ENCODE assay signal across 15 cellular contexts in the genomic region with DNA sequence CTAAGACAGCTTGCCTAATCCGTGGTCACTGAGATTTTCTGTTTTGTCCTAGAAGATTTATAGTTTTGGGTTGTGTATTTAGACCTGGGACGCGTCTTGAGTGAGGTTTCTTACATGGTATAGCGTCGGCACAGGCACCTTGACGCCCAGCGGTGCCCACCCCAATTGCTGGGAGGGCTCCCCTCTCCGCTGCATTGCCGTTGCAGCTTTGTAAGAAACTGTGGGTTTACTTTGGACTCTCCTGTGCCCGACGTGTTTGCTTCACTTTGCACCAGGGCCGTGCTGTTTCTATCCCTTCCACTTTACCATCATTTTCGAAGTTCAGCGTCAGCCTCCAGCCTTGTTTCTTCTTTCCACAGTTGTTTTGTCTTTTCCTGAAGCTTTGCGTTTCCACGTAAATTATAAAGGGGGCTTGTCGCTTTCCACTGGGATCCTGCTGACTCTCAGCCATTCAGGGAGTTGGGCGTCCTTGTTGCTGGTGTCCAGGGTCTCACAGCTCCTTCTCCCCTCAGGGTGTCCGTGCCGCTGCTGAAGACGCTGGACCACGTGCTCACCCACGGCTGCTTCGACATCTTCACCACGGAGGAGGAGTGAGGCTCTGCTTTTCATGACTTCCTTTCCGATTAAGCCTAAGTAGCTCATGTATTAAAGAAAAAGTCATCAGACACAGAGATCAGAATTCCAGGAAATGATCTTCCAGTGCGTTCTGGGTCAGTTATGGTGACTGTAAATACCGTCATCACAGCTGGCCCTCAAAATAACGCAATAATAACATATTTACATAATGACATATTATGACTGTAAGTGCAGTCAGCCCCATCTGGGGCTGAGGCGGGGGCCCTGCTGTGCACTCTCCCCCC.
DNase-seq lines count a peak whose midpoint lies in the region; ATAC-seq and TF ChIP-seq lines count a peak whose summit lies in the region.
"Had no signal": no experiment of that assay in that cellular context is flagged by ENCODE, and none has a peak within 500 bp of the region (broad histone marks: within the 10 kb centered on the region; RNA-seq: fewer than 3 reads in every experiment).

No MANE protein-coding gene starts in this region.

- no peaks in the 10 kb centered on the region for H3K4me1 Mint-ChIP-seq in activated naive CD4-positive, alpha-beta T cell treated with anti-CD3 and anti-CD28 coated beads, Interleukin-2, amount 10 ng/mL, durations not matched to agents 7 days and 5 days
- no peaks in the 10 kb centered on the region for H3K4me1 Mint-ChIP-seq in activated naive CD4-positive, alpha-beta T cell treated with anti-CD3 and anti-CD28 coated beads for 36 hours (ENCODE audit: low read depth)
- no peaks in the 10 kb centered on the region for H3K4me1 Mint-ChIP-seq in glutamatergic neuron (ENCODE audit: low read depth, unreplicated experiment)
- no peaks in the 10 kb centered on the region for H3K4me1 Mint-ChIP-seq in CD4-positive, alpha-beta T cell (ENCODE audit: low read depth)
- H3K4me1 Mint-ChIP-seq: stimulated activated naive CD8-positive, alpha-beta T cell treated with anti-CD3 and anti-CD28 coated beads, Interleukin-15, amount 100 ng/mL, for 72 hours had no signal

- peak overlapping the region; percentile 55 for H3K27ac Mint-ChIP-seq in activated naive CD4-positive, alpha-beta T cell treated with anti-CD3 and anti-CD28 coated beads, Interleukin-2, amount 10 ng/mL, durations not matched to agents 7 days and 5 days
- no peak overlapping the region for H3K27ac Mint-ChIP-seq in activated naive CD4-positive, alpha-beta T cell treated with anti-CD3 and anti-CD28 coated beads for 36 hours
- H3K27ac Mint-ChIP-seq in glutamatergic neuron (ENCODE audit: unreplicated experiment): peak overlapping the region; percentile 45
- no peak overlapping the region for H3K27ac Mint-ChIP-seq in CD4-positive, alpha-beta T cell

- no peak for TF ChIP-seq CTCF in glutamatergic neuron (IDR thresholded peaks at IDR 0.05; ENCODE audit: partially characterized antibody, unreplicated experiment)
- TF ChIP-seq CTCF in CD4-positive, alpha-beta T cell (IDR thresholded peaks at IDR 0.05): no peak

- H3K27ac ChIP-seq in angular gyrus (ENCODE audit: low read depth, low read length): peak overlapping the region; percentile 5
- no peak overlapping the region for H3K27ac ChIP-seq in CD4-positive, alpha-beta T cell (ENCODE audit: low read depth, low read length)

- intact Hi-C loops in activated naive CD4-positive, alpha-beta T cell treated with anti-CD3 and anti-CD28 coated beads for 36 hours (cut with micrococcal nuclease): no loop called here
- intact Hi-C loops in CD4-positive, alpha-beta T cell (cut with DNase I, micrococcal nuclease): no loop called here

- H3K9me3 Mint-ChIP-seq in activated naive CD4-positive, alpha-beta T cell treated with anti-CD3 and anti-CD28 coated beads, Interleukin-2, amount 10 ng/mL, durations not matched to agents 7 days and 5 days: no peaks in the 10 kb centered on the region
- H3K9me3 Mint-ChIP-seq in activated naive CD4-positive, alpha-beta T cell treated with anti-CD3 and anti-CD28 coated beads for 36 hours: no peaks in the 10 kb centered on the region
- H3K9me3 Mint-ChIP-seq in glutamatergic neuron (ENCODE audit: unreplicated experiment): peaks cover 2% of the 10 kb centered on the region
- H3K9me3 Mint-ChIP-seq in CD4-positive, alpha-beta T cell: no peaks in the 10 kb centered on the region
- H3K9me3 Mint-ChIP-seq: stimulated activated naive CD8-positive, alpha-beta T cell treated with anti-CD3 and anti-CD28 coated beads, Interleukin-15, amount 100 ng/mL, for 72 hours had no signal

- CTCF ChIA-PET in activated naive CD4-positive, alpha-beta T cell treated with anti-CD3 and anti-CD28 coated beads, Interleukin-2, amount 10 ng/mL, durations not matched to agents 7 days and 5 days (lab: Charles Lee): interaction anchor here (2.9 kb wide), 1 partner anchor 151 kb away, joined by 9 read pairs; no protein-coding TSS in a partner anchor
- CTCF ChIA-PET in activated naive CD4-positive, alpha-beta T cell treated with anti-CD3 and anti-CD28 coated beads for 36 hours (lab: Charles Lee): interaction anchor here (0.6 kb wide), 1 partner anchor 252 kb away, joined by 3 read pairs; no protein-coding TSS in a partner anchor
- CTCF ChIA-PET in CD4-positive, alpha-beta T cell (lab: Charles Lee): interaction anchor here (0.6 to 1.5 kb wide), 3 partner anchors 18 to 150 kb away, joined by 3 to 4 read pairs (median 3); no protein-coding TSS in a partner anchor

- POLR2A ChIA-PET in CD4-positive, alpha-beta T cell (lab: Charles Lee): no interaction called here

- ATAC-seq in HG03108 (IDR thresholded peaks at IDR 0.05; ENCODE audit: unreplicated experiment): no peak
- no peak for ATAC-seq in CD4-positive, alpha-beta T cell (ENCODE audit: poor library complexity)
- ATAC-seq: stimulated activated naive CD8-positive, alpha-beta T cell treated with anti-CD3 and anti-CD28 coated beads, Interleukin-15, amount 100 ng/mL, for 72 hours had no signal

- no peaks in the 10 kb centered on the region for H3K27me3 ChIP-seq in CD4-positive, alpha-beta T cell (ENCODE audit: control insufficient read depth, insufficient read depth, low read length)

- peak; percentile 14 for DNase-seq in activated naive CD4-positive, alpha-beta T cell treated with anti-CD3 and anti-CD28 coated beads, Interleukin-2, amount 10 ng/mL, durations not matched to agents 7 days and 5 days
- DNase-seq in activated naive CD4-positive, alpha-beta T cell treated with anti-CD3 and anti-CD28 coated beads for 36 hours: no peak
- DNase-seq in glutamatergic neuron (no peak), stromal cell of bone marrow (ENCODE audit: low read depth) (peak; percentile 49), GM19238 (ENCODE audit: insufficient read length, low spot score) (no peak)
- no peak for DNase-seq in CD4-positive, alpha-beta T cell
- DNase-seq: activated CD4-positive, alpha-beta T cell treated with anti-CD3 and anti-CD28 coated beads for 48 hours; DND-41; erythroblast; NCI-H1105 treated with DMSO at 0.1 percent for 48 hours; NCI-H524 treated with DMSO at 0.1 percent for 48 hours; stimulated activated CD4-positive, alpha-beta T cell treated with anti-CD3 and anti-CD28 coated beads, Interleukin-4, amount 100 ng/mL, for 1 hour; stimulated activated naive CD8-positive, alpha-beta T cell treated with anti-CD3 and anti-CD28 coated beads, Interleukin-15, amount 100 ng/mL, for 72 hours had no signal

- H3K4me3 Mint-ChIP-seq in activated naive CD4-positive, alpha-beta T cell treated with anti-CD3 and anti-CD28 coated beads, Interleukin-2, amount 10 ng/mL, durations not matched to agents 7 days and 5 days: no peak overlapping the region
- H3K4me3 Mint-ChIP-seq in activated naive CD4-positive, alpha-beta T cell treated with anti-CD3 and anti-CD28 coated beads for 36 hours: no peak overlapping the region
- peak overlapping the region; percentile 37 for H3K4me3 Mint-ChIP-seq in glutamatergic neuron (ENCODE audit: unreplicated experiment)
- H3K4me3 Mint-ChIP-seq in CD4-positive, alpha-beta T cell: no peak overlapping the region
- H3K4me3 Mint-ChIP-seq: stimulated activated naive CD8-positive, alpha-beta T cell treated with anti-CD3 and anti-CD28 coated beads, Interleukin-15, amount 100 ng/mL, for 72 hours had no signal

- no peaks in the 10 kb centered on the region for H3K27me3 Mint-ChIP-seq in activated naive CD4-positive, alpha-beta T cell treated with anti-CD3 and anti-CD28 coated beads, Interleukin-2, amount 10 ng/mL, durations not matched to agents 7 days and 5 days
- no peaks in the 10 kb centered on the region for H3K27me3 Mint-ChIP-seq in activated naive CD4-positive, alpha-beta T cell treated with anti-CD3 and anti-CD28 coated beads for 36 hours (ENCODE audit: low read depth)
- H3K27me3 Mint-ChIP-seq in glutamatergic neuron (ENCODE audit: unreplicated experiment): peaks cover 5% of the 10 kb centered on the region
- no peaks in the 10 kb centered on the region for H3K27me3 Mint-ChIP-seq in CD4-positive, alpha-beta T cell
- H3K27me3 Mint-ChIP-seq: stimulated activated naive CD8-positive, alpha-beta T cell treated with anti-CD3 and anti-CD28 coated beads, Interleukin-15, amount 100 ng/mL, for 72 hours had no signal

- no peaks in the 10 kb centered on the region for H3K9me3 ChIP-seq in CD4-positive, alpha-beta T cell (ENCODE audit: control insufficient read depth, low read length)

- H3K36me3 Mint-ChIP-seq in activated naive CD4-positive, alpha-beta T cell treated with anti-CD3 and anti-CD28 coated beads, Interleukin-2, amount 10 ng/mL, durations not matched to agents 7 days and 5 days: peaks cover 52% of the 10 kb centered on the region
- H3K36me3 Mint-ChIP-seq in activated naive CD4-positive, alpha-beta T cell treated with anti-CD3 and anti-CD28 coated beads for 36 hours (ENCODE audit: low read depth): peaks cover 32% of the 10 kb centered on the region
- peaks cover 14% of the 10 kb centered on the region for H3K36me3 Mint-ChIP-seq in glutamatergic neuron (ENCODE audit: unreplicated experiment)
- peaks cover 79% of the 10 kb centered on the region for H3K36me3 Mint-ChIP-seq in CD4-positive, alpha-beta T cell (ENCODE audit: low read depth)

Comparison
In these comparisons a context has a peak if more than half of its experiments do, and no peak if none do; other contexts are left out.
1. DNase-seq: peak in activated naive CD4-positive, alpha-beta T cell treated with anti-CD3 and anti-CD28 coated beads, Interleukin-2, amount 10 ng/mL, durations not matched to agents 7 days and 5 days (single experiment) and stromal cell of bone marrow (single experiment); none in activated naive CD4-positive, alpha-beta T cell treated with anti-CD3 and anti-CD28 coated beads for 36 hours (single experiment), glutamatergic neuron (single experiment), GM19238 (single experiment) and CD4-positive, alpha-beta T cell (0 of 10).
2. H3K27ac Mint-ChIP-seq: peak in activated naive CD4-positive, alpha-beta T cell treated with anti-CD3 and anti-CD28 coated beads, Interleukin-2, amount 10 ng/mL, durations not matched to agents 7 days and 5 days (single experiment) and glutamatergic neuron (single experiment); none in activated naive CD4-positive, alpha-beta T cell treated with anti-CD3 and anti-CD28 coated beads for 36 hours (single experiment) and CD4-positive, alpha-beta T cell (single experiment).